ENCODE assay signal across 8 cellular contexts in the genomic region with DNA sequence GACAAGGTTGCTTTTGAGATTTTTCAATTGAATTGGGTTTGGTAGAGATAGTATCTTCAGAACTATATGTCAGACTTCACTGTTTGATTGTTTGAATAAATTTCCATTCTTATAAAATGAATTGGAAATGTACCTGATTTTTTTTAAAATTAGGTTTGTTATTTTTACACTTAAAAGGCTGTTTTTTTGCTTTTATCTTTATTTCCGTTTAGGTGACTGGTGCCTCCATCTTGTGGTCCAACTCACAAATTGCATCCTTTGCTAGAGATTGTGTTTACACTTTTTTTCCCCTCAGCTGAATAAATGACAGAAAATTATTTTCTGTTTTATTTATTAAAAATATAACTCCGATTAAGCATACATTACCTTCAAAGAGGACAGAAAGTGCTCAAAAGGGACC. TPM values are rescaled to one million over a fixed set of nuclear protein-coding genes. Genes with fewer than 3 reads are reported as not detected.
DNase-seq lines count a peak whose midpoint lies in the region; ATAC-seq and TF ChIP-seq lines count a peak whose summit lies in the region.

No MANE protein-coding gene starts in this region.

- no peak overlapping the region for H3K9ac ChIP-seq in fibroblast of lung (ENCODE audit: insufficient read depth, low read length)

- H4K20me1 ChIP-seq in OCI-LY7 (ENCODE audit: insufficient read depth, low read length) (peaks cover 13% of the 10 kb centered on the region; the same call in 1 of the 2 replicates), fibroblast of lung (ENCODE audit: control insufficient read depth, extremely low read depth, insufficient read depth, low read length) (no peaks in the 10 kb centered on the region)

- no peaks in the 10 kb centered on the region for H3K4me1 Mint-ChIP-seq in activated CD4-positive, alpha-beta T cell treated with anti-CD3 and anti-CD28 coated beads, Interleukin-2, amount 10 ng/mL, durations not matched to agents 24 days and 14 days

- H3K27me3 ChIP-seq in fibroblast of lung (ENCODE audit: control insufficient read depth, insufficient read depth, low read length) = no peaks in the 10 kb centered on the region

- CTCF ChIA-PET in OCI-LY7 (lab: Charles Lee; ENCODE audit: unreplicated experiment) = no interaction called here

- peaks cover 1% of the 10 kb centered on the region for H3K27me3 Mint-ChIP-seq in activated CD4-positive, alpha-beta T cell treated with anti-CD3 and anti-CD28 coated beads, Interleukin-2, amount 10 ng/mL, durations not matched to agents 24 days and 14 days

- H3K9me3 Mint-ChIP-seq in activated CD4-positive, alpha-beta T cell treated with anti-CD3 and anti-CD28 coated beads, Interleukin-2, amount 10 ng/mL, durations not matched to agents 24 days and 14 days = peaks cover under 1% of the 10 kb centered on the region

- H3K9me3 ChIP-seq in OCI-LY7 (ENCODE audit: low read length) (0 out of 2 replicates have a peak, but pooled peaks cover under 1% of the 10 kb centered on the region), fibroblast of lung (ENCODE audit: control insufficient read depth, insufficient read depth, low read depth, low read length) (no peaks in the 10 kb centered on the region)

- no peaks in the 10 kb centered on the region for H3K36me3 Mint-ChIP-seq in activated CD4-positive, alpha-beta T cell treated with anti-CD3 and anti-CD28 coated beads, Interleukin-2, amount 10 ng/mL, durations not matched to agents 24 days and 14 days (ENCODE audit: low read depth)

- H3K9me2 ChIP-seq in OCI-LY7 (ENCODE audit: insufficient read depth, low read length) = no peaks in the 10 kb centered on the region

- H3K79me2 ChIP-seq in OCI-LY7 (ENCODE audit: insufficient read depth, low read depth, low read length) (peaks cover 14% of the 10 kb centered on the region; the same call in 1 of the 2 replicates), fibroblast of lung (ENCODE audit: control insufficient read depth, insufficient read depth, low read length) (peaks cover 4% of the 10 kb centered on the region)

- peak; percentile 85 for TF ChIP-seq CTCF in OCI-LY7 (conservative IDR thresholded peaks at IDR 0.05; ENCODE audit: low read length)
- peak; percentile 64 to 69 for TF ChIP-seq CTCF in fibroblast of lung (conservative IDR thresholded peaks at IDR 0.05 in 1 of 2, IDR thresholded peaks at IDR 0.05 in 1 of 2; ENCODE audit: low read depth in 1 of 2, low read length in 2 of 2)

- POLR2A ChIA-PET in OCI-LY7 (lab: Charles Lee) = interaction anchor here (0.7 kb wide), 1 partner anchor 22 kb away, joined by 3 read pairs; no protein-coding TSS in a partner anchor

- no peak overlapping the region for H2AFZ ChIP-seq in OCI-LY7 (ENCODE audit: low read length)
- H2AFZ ChIP-seq in fibroblast of lung (ENCODE audit: low read length) = no peak overlapping the region

- H3K36me3 ChIP-seq in OCI-LY7 (ENCODE audit: insufficient read depth, low read length) (no peaks in the 10 kb centered on the region), fibroblast of lung (ENCODE audit: control insufficient read depth, insufficient read depth, low read length) (no peaks in the 10 kb centered on the region)

- H3K4me3 ChIP-seq in OCI-LY7 (ENCODE audit: low read depth, low read length, poor library complexity, severe bottlenecking) (no peak overlapping the region), fibroblast of lung (replicated peaks in 1 of 4; ENCODE audit: control extremely low read depth in 1 of 4, insufficient read depth in 1 of 4, low read depth in 3 of 4, low read length in 4 of 4) (no peak overlapping the region)

- DNase-seq in activated CD4-positive, alpha-beta T cell treated with anti-CD3 and anti-CD28 coated beads, Interleukin-2, amount 10 ng/mL, durations not matched to agents 24 days and 14 days = peak; percentile 60
- no peak for DNase-seq in activated CD4-positive, alpha-beta T cell treated with anti-CD3 and anti-CD28 coated beads, Interleukin-2, amount 50 U/mL, for 48 hours
- DNase-seq in OCI-LY7 (ENCODE audit: low spot score) (peak; percentile 31), fibroblast of lung (ENCODE audit: low read depth in 2 of 2) (peak; percentile 18 to 57), stromal cell of bone marrow (ENCODE audit: low read depth) (peak; percentile 12)

- H3K4me2 ChIP-seq in OCI-LY7 (ENCODE audit: low read length) (peak overlapping the region; percentile 26; the same call in 1 of the 2 replicates), fibroblast of lung (ENCODE audit: extremely low read depth, insufficient read depth, low read length) (no peak overlapping the region)

- intact Hi-C loops in activated CD4-positive, alpha-beta T cell treated with anti-CD3 and anti-CD28 coated beads, Interleukin-2, amount 10 ng/mL, durations not matched to agents 24 days and 14 days (cut with micrococcal nuclease) = no loop called here
- intact Hi-C loops in OCI-LY7 (cut with micrococcal nuclease; ENCODE audit: unreplicated experiment) = loop anchor here (1.0 kb wide), 1 partner anchor 698 kb away; no protein-coding TSS in a partner anchor

- H3K27ac Mint-ChIP-seq in activated CD4-positive, alpha-beta T cell treated with anti-CD3 and anti-CD28 coated beads, Interleukin-2, amount 10 ng/mL, durations not matched to agents 24 days and 14 days = no peak overlapping the region

- H3K27ac ChIP-seq in OCI-LY7 (ENCODE audit: low read depth, low read length, poor library complexity, severe bottlenecking) (no peak overlapping the region), fibroblast of lung (ENCODE audit: insufficient read depth, low read length) (no peak overlapping the region)

- BruUV-seq in OCI-LY7 (replicated peaks; lab: Mats Ljungman, UMichigan) = no TSS peak

- no peaks in the 10 kb centered on the region for H3K4me1 ChIP-seq in OCI-LY7 (ENCODE audit: insufficient read depth, low read length, poor library complexity, severe bottlenecking)
- H3K4me1 ChIP-seq in fibroblast of lung (ENCODE audit: control insufficient read depth, extremely low read depth, insufficient read depth, low read length) = no peaks in the 10 kb centered on the region

- H3K4me3 Mint-ChIP-seq in activated CD4-positive, alpha-beta T cell treated with anti-CD3 and anti-CD28 coated beads, Interleukin-2, amount 10 ng/mL, durations not matched to agents 24 days and 14 days = no peak overlapping the region

- no peak for TF ChIP-seq POLR2A in GM18505 (IDR thresholded peaks at IDR 0.05; ENCODE audit: borderline replicate concordance, extremely low read depth, insufficient read depth, insufficient read length)

- ATAC-seq in GM18505 (IDR thresholded peaks at IDR 0.05; ENCODE audit: unreplicated experiment) (no peak), HG02610 (IDR thresholded peaks at IDR 0.05; ENCODE audit: unreplicated experiment) (no peak), GM18867 (IDR thresholded peaks at IDR 0.05; ENCODE audit: unreplicated experiment) (no peak)

RNA-seq across cellular contexts. Expression of gene NDUFAF2, which starts 15.6 kb away (rescaled TPM):
- 38.0 and 39.5 TPM in 2 replicates for total RNA-seq in activated CD4-positive, alpha-beta T cell treated with anti-CD3 and anti-CD28 coated beads, Interleukin-2, amount 10 ng/mL, durations not matched to agents 24 days and 14 days
- total RNA-seq in OCI-LY7 (2014; rRNA removed; shearing (Covaris generic)) = 20.8 and 34.8 TPM in 2 replicates
- total RNA-seq in OCI-LY7 (2022) (34.5 and 36.8 TPM in 2 replicates), fibroblast of lung (30.9 and 34.9 TPM in 2 replicates)
- polyA plus RNA-seq in fibroblast of lung = 44.3 and 53.2 TPM in 2 replicates
- polyA plus RNA-seq in fibroblast of lung (2012) = 75.4 and 82.6 TPM in 2 replicates
- 0.67 TPM in 1 of 2 replicates, not detected in the other for polyA minus RNA-seq in fibroblast of lung (ENCODE audit: low replicate concordance)

RNA-seq across cellular contexts. Expression of gene ERCC8, which starts 15.7 kb away (rescaled TPM):
- 10.7 and 10.8 TPM in 2 replicates for total RNA-seq in activated CD4-positive, alpha-beta T cell treated with anti-CD3 and anti-CD28 coated beads, Interleukin-2, amount 10 ng/mL, durations not matched to agents 24 days and 14 days
- 11.8 and 14.0 TPM in 2 replicates for total RNA-seq in OCI-LY7 (2014; rRNA removed; shearing (Covaris generic))
- total RNA-seq in OCI-LY7 (2022) (16.6 and 17.5 TPM in 2 replicates), fibroblast of lung (14.4 and 16.3 TPM in 2 replicates)
- 20.7 and 23.7 TPM in 2 replicates for polyA plus RNA-seq in fibroblast of lung
- polyA plus RNA-seq in fibroblast of lung (2012) = 9.3 and 9.4 TPM in 2 replicates
- 4.7 and 5.1 TPM in 2 replicates for polyA minus RNA-seq in fibroblast of lung (ENCODE audit: low replicate concordance)

Comparison
In these comparisons a context has a peak if more than half of its experiments do, and no peak if none do; other contexts are left out.
1. DNase-seq: peak in activated CD4-positive, alpha-beta T cell treated with anti-CD3 and anti-CD28 coated beads, Interleukin-2, amount 10 ng/mL, durations not matched to agents 24 days and 14 days (single experiment), OCI-LY7 (single experiment), fibroblast of lung (2 of 2) and stromal cell of bone marrow (single experiment); none in activated CD4-positive, alpha-beta T cell treated with anti-CD3 and anti-CD28 coated beads, Interleukin-2, amount 50 U/mL, for 48 hours (0 of 2).